Comparison of ENCODE assay signal across 10 cellular contexts in genomic region chr1:215636258-215636965, GRCh38.
DNase-seq lines count a peak whose midpoint lies in the region; ATAC-seq, FAIRE-seq and TF ChIP-seq lines count a peak whose summit lies in the region.
"Had no signal": no experiment of that assay in that cellular context is flagged by ENCODE, and none has a peak within 500 bp of the region (broad histone marks: within the 10 kb centered on the region; RNA-seq: fewer than 3 reads in every experiment).

No MANE protein-coding gene starts in this region.

- no peak for TF ChIP-seq CTCF in AG10803 (conservative IDR thresholded peaks at IDR 0.05; ENCODE audit: low read length)
- TF ChIP-seq CTCF in OCI-LY3 (IDR thresholded peaks at IDR 0.05; ENCODE audit: low read depth, low read length): no peak
- no peak for TF ChIP-seq CTCF in fibroblast of mammary gland (conservative IDR thresholded peaks at IDR 0.05; ENCODE audit: control insufficient read depth, insufficient read depth, low read depth, low read length)
- no peak for TF ChIP-seq CTCF in pancreas (IDR thresholded peaks at IDR 0.05)
- no peak for TF ChIP-seq CTCF in GM13976 (IDR thresholded peaks at IDR 0.05; ENCODE audit: borderline replicate concordance, control extremely low read depth, extremely low read depth, insufficient read depth, missing control alignments)

- intact Hi-C loops in pancreas (cut with DNase I): no loop called here

- no peaks in the 10 kb centered on the region for H4K20me1 ChIP-seq in OCI-LY3 (ENCODE audit: insufficient read depth, low read length)

- H3K9me3 ChIP-seq in OCI-LY3 (ENCODE audit: insufficient read depth, low read length) (no peaks in the 10 kb centered on the region), pancreas (no peaks in the 10 kb centered on the region)

- H3K4me1 ChIP-seq in OCI-LY3 (ENCODE audit: low read length) (no peaks in the 10 kb centered on the region), pancreas (peaks cover 4 to 16% (median 15%) of the 10 kb centered on the region in 3 donors)

- H3K4me3 ChIP-seq in AG10803 (ENCODE audit: low read length) (peak overlapping the region; percentile 46), OCI-LY3 (ENCODE audit: low read length) (no peak overlapping the region), fibroblast of mammary gland (ENCODE audit: control insufficient read depth, low read depth, low read length) (peak overlapping the region; percentile 15), pancreas (no peak overlapping the region)
- H3K4me3 ChIP-seq: cardiac muscle cell had no signal

- WGBS in pancreas, 2 donors: 38 to 39% methylated on average over 9 of the region's 9 CpGs

- H3K79me2 ChIP-seq in OCI-LY3 (ENCODE audit: low read length): no peaks in the 10 kb centered on the region

- in situ Hi-C loops in GM13976 (cut with MboI; ENCODE audit: low sequenced_read_pairs, unreplicated experiment): no loop called here

- no peak overlapping the region for H3K9ac ChIP-seq in OCI-LY3 (ENCODE audit: low read length)

- H3K27me3 ChIP-seq in OCI-LY3 (ENCODE audit: low read depth, low read length) (no peaks in the 10 kb centered on the region), pancreas (no peaks in the 10 kb centered on the region)
- H3K27me3 ChIP-seq: cardiac muscle cell had no signal

- H3K36me3 ChIP-seq in OCI-LY3 (replicated peaks; ENCODE audit: low read depth, low read length): no peaks in the 10 kb centered on the region
- no peaks in the 10 kb centered on the region for H3K36me3 ChIP-seq in pancreas
- H3K36me3 ChIP-seq: cardiac muscle cell had no signal

- H3K27ac ChIP-seq in OCI-LY3 (ENCODE audit: low read length): no peak overlapping the region
- peak overlapping the region in 2 of 4 donors; percentile 48 to 72 for H3K27ac ChIP-seq in pancreas
- H3K27ac ChIP-seq: cardiac muscle cell had no signal

- no peak overlapping the region for H3K4me2 ChIP-seq in OCI-LY3 (ENCODE audit: low read length)

- 0 out of 2 replicates have a peak overlapping the region, but pooled peaks have one; percentile 13 for H2AFZ ChIP-seq in OCI-LY3 (ENCODE audit: low read depth, low read length)

- FAIRE-seq in pancreas (lab: Jason Lieb, UNC): no peak

- peak; percentile 32 to 71 (median 64) for ATAC-seq in pancreas

- DNase-seq in AG10803 (ENCODE audit: low read depth): peak; percentile 87
- DNase-seq in fibroblast of mammary gland (ENCODE audit: low read depth): peak; percentile 84
- DNase-seq in pancreas: no peak
- DNase-seq in NCI-H1694 treated with DMSO at 0.1 percent for 48 hours (lab: John Stamatoyannopoulos, UW): no peak
- no peak for DNase-seq in GM13976 (ENCODE audit: low spot score)
- no peak for DNase-seq in CD1c-positive myeloid dendritic cell (ENCODE audit: extremely low spot score)
- no peak for DNase-seq in activated naive CD4-positive, alpha-beta T cell treated with Interleukin-2 at 50 U/mL for 16 hours
- DNase-seq: activated CD4-positive, CD25-positive, alpha-beta regulatory T cell had no signal

Comparison
In these comparisons a context has a peak if more than half of its experiments do, and no peak if none do; other contexts are left out.
1. DNase-seq: peak in AG10803 (single experiment) and fibroblast of mammary gland (single experiment); none in pancreas (0 of 6), NCI-H1694 treated with DMSO at 0.1 percent for 48 hours (single experiment), GM13976 (single experiment), CD1c-positive myeloid dendritic cell (single experiment) and activated naive CD4-positive, alpha-beta T cell treated with Interleukin-2 at 50 U/mL for 16 hours (single experiment).
2. H3K4me3 ChIP-seq: peak in AG10803 (single experiment) and fibroblast of mammary gland (single experiment); none in OCI-LY3 (single experiment) and pancreas (0 of 4).